25 cellular contexts compared by ENCODE assay signal in the genomic region with DNA sequence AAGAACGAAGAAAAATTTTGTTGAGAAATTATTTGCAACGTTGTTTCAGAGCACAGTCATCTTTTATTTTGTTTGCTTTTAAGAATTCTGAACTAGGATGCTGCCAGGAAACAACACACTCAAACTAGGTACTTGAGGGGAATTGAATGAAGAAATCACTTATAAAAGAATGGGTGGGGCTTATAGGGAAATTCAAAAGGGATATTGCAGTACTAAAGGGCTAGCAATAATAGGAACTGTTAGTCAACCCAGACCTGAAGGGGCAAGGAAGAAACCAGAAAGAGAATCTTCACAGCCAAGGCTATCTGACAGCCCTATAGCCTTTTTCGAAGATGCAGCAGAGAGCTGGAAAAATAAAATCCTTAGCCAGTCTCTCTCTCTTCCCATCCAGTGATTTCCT.
"Had no signal": no experiment of that assay in that cellular context is flagged by ENCODE, and none has a peak within 500 bp of the region (broad histone marks: within the 10 kb centered on the region; RNA-seq: fewer than 3 reads in every experiment).

No MANE protein-coding gene starts in this region.

- H3K27me3 ChIP-seq: ovary, right lobe of liver, sigmoid colon, stomach, thyroid gland, tibial nerve, upper lobe of left lung, uterus had no signal

- H3K79me2 ChIP-seq: parathyroid adenoma had no signal

- H3K27ac ChIP-seq: ovary, parathyroid adenoma, psoas muscle, right lobe of liver, sigmoid colon, stomach, thoracic aorta, thyroid gland, tibial nerve, upper lobe of left lung, uterus had no signal

- H3K9me3 ChIP-seq: ovary, psoas muscle, right lobe of liver, sigmoid colon, stomach, thoracic aorta, thyroid gland, tibial nerve, upper lobe of left lung, uterus had no signal

- H3K4me1 ChIP-seq: parathyroid adenoma, psoas muscle, right lobe of liver, stomach, thyroid gland, tibial nerve had no signal

- DNase-seq: naive thymus-derived CD8-positive, alpha-beta T cell; nephron progenitor cell; occipital lobe; ovary; posterior cingulate gyrus; psoas muscle; right cardiac atrium; right lobe of liver; sigmoid colon; small intestine; stimulated activated CD4-positive, alpha-beta T cell treated with anti-CD3 and anti-CD28 coated beads, Interleukin-15, amount 100 ng/mL, for 24 hours; stimulated activated CD4-positive, alpha-beta T cell treated with anti-CD3 and anti-CD28 coated beads, Interleukin-2, amount 100 ng/mL, for 24 hours; stimulated activated CD4-positive, alpha-beta T cell treated with anti-CD3 and anti-CD28 coated beads, Interleukin-2, amount 100 ng/mL, for 48 hours; stimulated activated CD4-positive, alpha-beta T cell treated with anti-CD3 and anti-CD28 coated beads, Interleukin-4, amount 100 ng/mL, for 24 hours; stimulated activated naive B cell treated with anti-CD40 and anti-IgM and Interleukin-4, amounts not matched to agents 10 μg/mL and 1 μg/mL and 100 μg/mL, for 72 hours; stimulated activated naive CD4-positive, alpha-beta T cell treated with Interleukin-2 at 50 U/mL for 16 hours; stomach; thyroid gland; upper lobe of left lung; uterus had no signal

- ATAC-seq: naive thymus-derived CD8-positive, alpha-beta T cell; natural killer cell treated with Interleukin-12 subunit alpha and Interleukin-12 subunit beta and Interleukin-15 and Interleukin-18, amount 100 ng/mL, for 72 hours; psoas muscle; right cardiac atrium; right lobe of liver; stimulated activated effector memory CD8-positive, alpha-beta T cell treated with anti-CD3 and anti-CD28 coated beads, Interleukin-12 subunit alpha, Interleukin-12 subunit beta, amount 100 ng/mL, for 72 hours; stimulated activated naive B cell treated with anti-CD40 and anti-IgM and Interleukin-4, amounts not matched to agents 10 μg/mL and 1 μg/mL and 100 μg/mL, for 72 hours had no signal

- H2AFZ ChIP-seq: parathyroid adenoma had no signal

- H3K9ac ChIP-seq: parathyroid adenoma had no signal

- FAIRE-seq: small intestine had no signal

- H3K36me3 ChIP-seq: ovary, right lobe of liver, sigmoid colon, stomach, thoracic aorta, thyroid gland, tibial nerve, upper lobe of left lung, uterus had no signal

- H3K4me3 ChIP-seq: ovary, psoas muscle, right lobe of liver, sigmoid colon, stomach, thoracic aorta, thyroid gland, tibial nerve, upper lobe of left lung, uterus had no signal
